34 cellular contexts compared by ENCODE assay signal in the genomic region with DNA sequence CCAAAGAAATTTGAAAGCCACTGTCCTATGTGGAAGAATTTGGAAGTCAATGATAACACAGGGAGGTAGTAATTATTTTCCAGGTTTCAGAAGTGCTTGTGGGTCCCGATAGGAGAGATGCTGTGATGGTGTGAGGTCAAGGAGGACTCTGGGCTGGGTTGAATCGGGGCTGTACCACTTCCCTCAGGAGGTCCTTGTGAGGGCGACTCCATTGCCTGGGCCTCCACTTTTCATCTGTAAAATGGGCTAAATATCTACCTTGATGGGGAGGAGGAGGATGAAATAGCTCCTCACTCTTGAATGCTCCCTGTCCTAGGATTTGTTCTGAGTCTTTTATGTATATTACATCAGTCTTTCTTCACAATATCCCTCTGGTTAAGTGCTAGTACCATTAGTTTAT. TPM values are rescaled to one million over a fixed set of nuclear protein-coding genes. Genes with fewer than 3 reads are reported as not detected.
"Had no signal": no experiment of that assay in that cellular context is flagged by ENCODE, and none has a peak within 500 bp of the region (broad histone marks: within the 10 kb centered on the region; RNA-seq: fewer than 3 reads in every experiment).

No MANE protein-coding gene starts in this region.

- H3K36me3 ChIP-seq: adrenal gland, brain microvascular endothelial cell, breast epithelium had no signal

- H3K27me3 Mint-ChIP-seq: activated B cell treated with CpG ODN at 0.5 μM for 24 hours; activated CD4-positive, alpha-beta memory T cell treated with anti-CD3 and anti-CD28 coated beads for 36 hours; activated CD4-positive, alpha-beta T cell treated with anti-CD3 and anti-CD28 coated beads, Interleukin-2, amount 10 ng/mL, durations not matched to agents 24 days and 14 days; activated CD8-positive, alpha-beta T cell treated with anti-CD3 and anti-CD28 coated beads for 36 hours; activated naive CD8-positive, alpha-beta T cell treated with anti-CD3 and anti-CD28 coated beads for 36 hours; activated T-helper 17 cell treated with anti-CD3 and anti-CD28 coated beads, Interleukin-2, amount 50 U/mL, for 72 hours had no signal

- H3K27ac ChIP-seq: adrenal gland, body of pancreas, brain microvascular endothelial cell, breast epithelium, VCaP had no signal

- H3K9me3 ChIP-seq: adrenal gland, body of pancreas, breast epithelium had no signal

- H3K4me1 ChIP-seq: adrenal gland, breast epithelium had no signal

- H3K27ac Mint-ChIP-seq: activated B cell treated with CpG ODN at 0.5 μM for 24 hours; activated CD4-positive, alpha-beta memory T cell treated with anti-CD3 and anti-CD28 coated beads for 36 hours; activated CD4-positive, alpha-beta T cell treated with anti-CD3 and anti-CD28 coated beads, Interleukin-2, amount 10 ng/mL, durations not matched to agents 24 days and 14 days; activated CD8-positive, alpha-beta T cell treated with anti-CD3 and anti-CD28 coated beads for 36 hours; activated naive CD4-positive, alpha-beta T cell treated with anti-CD3 and anti-CD28 coated beads for 36 hours; activated naive CD4-positive, alpha-beta T cell treated with anti-CD3 and anti-CD28 coated beads, Interleukin-2, amount 50 U/mL, for 72 hours; activated naive CD8-positive, alpha-beta T cell treated with anti-CD3 and anti-CD28 coated beads for 36 hours; activated T-cell treated with anti-CD3 and anti-CD28 coated beads, Interleukin-2, amount 50 U/mL, for 72 hours; activated T-helper 1 cell treated with anti-CD3 and anti-CD28 coated beads, Interleukin-12 subunit alpha, Interleukin-12 subunit beta, Interleukin-2, Interleukin-4 antibody, amounts not matched to agents 30 ng/mL and 10 ng/mL and 1 ng/mL, durations not matched to agents 14 hours and 24 hours and 36 hours; activated T-helper 17 cell treated with anti-CD3 and anti-CD28 coated beads, Interleukin-2, amount 50 U/mL, for 72 hours; T-helper 1 cell treated with Interleukin-12 subunit alpha and Interleukin-12 subunit beta and Interleukin-4 antibody, amounts not matched to agents 30 μg/mL and 1 μg/mL, for 36 hours; T-helper 2 cell treated with Interferon-gamma antibody and Interleukin-4, amounts not matched to agents 5 μg/mL and 100 μg/mL, for 36 hours had no signal

- DNase-seq: activated B cell treated with CpG ODN at 0.5 μM for 24 hours; activated CD4-positive, alpha-beta memory T cell treated with anti-CD3 and anti-CD28 coated beads for 36 hours; activated CD4-positive, alpha-beta T cell treated with anti-CD3 and anti-CD28 coated beads for 4 hours; activated CD4-positive, alpha-beta T cell treated with anti-CD3 and anti-CD28 coated beads, Interleukin-2, amount 10 ng/mL, durations not matched to agents 24 days and 14 days; activated CD4-positive, alpha-beta T cell treated with anti-CD3 and anti-CD28 coated beads, Interleukin-2, amount 50 U/mL, for 1 hour; activated CD4-positive, alpha-beta T cell treated with anti-CD3 and anti-CD28 coated beads, Interleukin-2, amount 50 U/mL, for 4 hours; activated CD4-positive, CD25-positive, alpha-beta regulatory T cell treated with anti-CD3 and anti-CD28 coated beads, Interleukin-2, amount 50 U/mL, for 72 hours; activated CD8-positive, alpha-beta memory T cell treated with anti-CD3 and anti-CD28 coated beads, Interleukin-2, amount 50 U/mL, for 4 hours; activated CD8-positive, alpha-beta T cell treated with anti-CD3 and anti-CD28 coated beads for 36 hours; activated effector memory CD4-positive, alpha-beta T cell treated with anti-CD3 and anti-CD28 coated beads, Interleukin-2, amount 50 U/mL, for 16 hours; activated gamma-delta T cell treated with Interleukin-2 at 50 U/mL for 16 hours; activated naive CD4-positive, alpha-beta T cell; activated naive CD4-positive, alpha-beta T cell treated with anti-CD3 and anti-CD28 coated beads for 36 hours; activated naive CD4-positive, alpha-beta T cell treated with anti-CD3 and anti-CD28 coated beads, Interleukin-2, amount 50 U/mL, for 16 hours; activated naive CD8-positive, alpha-beta T cell treated with anti-CD3 and anti-CD28 coated beads for 36 hours; activated T-cell treated with anti-CD3 and anti-CD28 coated beads for 4 hours; activated T-cell treated with anti-CD3 and anti-CD28 coated beads, Interleukin-2, amount 50 U/mL, for 1 hour; activated T-cell treated with anti-CD3 and anti-CD28 coated beads, Interleukin-2, amount 50 U/mL, for 4 hours; activated T-cell treated with anti-CD3 and anti-CD28 coated beads, Interleukin-2, amount 50 U/mL, for 72 hours; adrenal gland; amniotic stem cell; body of pancreas; brain microvascular endothelial cell; central memory CD4-positive, alpha-beta T cell; T-helper 1 cell; T-helper 2 cell; T-helper 9 cell had no signal

- H3K9me3 Mint-ChIP-seq: activated B cell treated with CpG ODN at 0.5 μM for 24 hours; activated CD4-positive, alpha-beta memory T cell treated with anti-CD3 and anti-CD28 coated beads for 36 hours; activated CD4-positive, alpha-beta T cell treated with anti-CD3 and anti-CD28 coated beads, Interleukin-2, amount 10 ng/mL, durations not matched to agents 24 days and 14 days; activated CD8-positive, alpha-beta T cell treated with anti-CD3 and anti-CD28 coated beads for 36 hours; activated naive CD4-positive, alpha-beta T cell treated with anti-CD3 and anti-CD28 coated beads for 36 hours; activated naive CD8-positive, alpha-beta T cell treated with anti-CD3 and anti-CD28 coated beads for 36 hours; activated T-cell treated with anti-CD3 and anti-CD28 coated beads, Interleukin-2, amount 50 U/mL, for 4 hours; activated T-cell treated with anti-CD3 and anti-CD28 coated beads, Interleukin-2, amount 50 U/mL, for 72 hours; activated T-helper 17 cell treated with anti-CD3 and anti-CD28 coated beads, Interleukin-2, amount 50 U/mL, for 72 hours; T-helper 1 cell treated with Interleukin-12 subunit alpha and Interleukin-12 subunit beta and Interleukin-4 antibody, amounts not matched to agents 30 μg/mL and 1 μg/mL, for 36 hours had no signal

- H3K27me3 ChIP-seq: adrenal gland, body of pancreas, brain microvascular endothelial cell, breast epithelium had no signal

- H3K4me1 Mint-ChIP-seq: activated CD4-positive, alpha-beta T cell treated with anti-CD3 and anti-CD28 coated beads, Interleukin-2, amount 10 ng/mL, durations not matched to agents 24 days and 14 days; activated naive CD8-positive, alpha-beta T cell treated with anti-CD3 and anti-CD28 coated beads for 36 hours; activated T-helper 17 cell treated with anti-CD3 and anti-CD28 coated beads, Interleukin-2, amount 50 U/mL, for 72 hours had no signal

- H3K36me3 Mint-ChIP-seq: activated CD4-positive, alpha-beta memory T cell treated with anti-CD3 and anti-CD28 coated beads for 36 hours; activated naive CD4-positive, alpha-beta T cell treated with anti-CD3 and anti-CD28 coated beads, Interleukin-2, amount 50 U/mL, for 72 hours; activated naive CD8-positive, alpha-beta T cell treated with anti-CD3 and anti-CD28 coated beads for 36 hours had no signal

- H3K4me3 Mint-ChIP-seq: activated B cell treated with CpG ODN at 0.5 μM for 24 hours; activated CD4-positive, alpha-beta memory T cell treated with anti-CD3 and anti-CD28 coated beads for 36 hours; activated CD4-positive, alpha-beta T cell treated with anti-CD3 and anti-CD28 coated beads, Interleukin-2, amount 10 ng/mL, durations not matched to agents 24 days and 14 days; activated CD8-positive, alpha-beta T cell treated with anti-CD3 and anti-CD28 coated beads for 36 hours; activated naive CD4-positive, alpha-beta T cell treated with anti-CD3 and anti-CD28 coated beads for 36 hours; activated naive CD8-positive, alpha-beta T cell treated with anti-CD3 and anti-CD28 coated beads for 36 hours; activated T-cell treated with anti-CD3 and anti-CD28 coated beads, Interleukin-2, amount 50 U/mL, for 4 hours; activated T-cell treated with anti-CD3 and anti-CD28 coated beads, Interleukin-2, amount 50 U/mL, for 72 hours; activated T-helper 1 cell treated with anti-CD3 and anti-CD28 coated beads, Interleukin-12 subunit alpha, Interleukin-12 subunit beta, Interleukin-2, Interleukin-4 antibody, amounts not matched to agents 30 ng/mL and 10 ng/mL and 1 ng/mL, durations not matched to agents 14 hours and 24 hours and 36 hours; activated T-helper 17 cell treated with anti-CD3 and anti-CD28 coated beads, Interleukin-2, amount 50 U/mL, for 72 hours; T-helper 1 cell treated with Interleukin-12 subunit alpha and Interleukin-12 subunit beta and Interleukin-4 antibody, amounts not matched to agents 30 μg/mL and 1 μg/mL, for 36 hours; T-helper 2 cell treated with Interferon-gamma antibody and Interleukin-4, amounts not matched to agents 5 μg/mL and 100 μg/mL, for 36 hours had no signal

- H3K4me3 ChIP-seq: adrenal gland, body of pancreas, breast epithelium had no signal

RNA-seq across cellular contexts. Expression of a gene that starts 59.0 kb away (rescaled TPM):
- total RNA-seq: activated CD4-positive, alpha-beta memory T cell treated with anti-CD3 and anti-CD28 coated beads for 36 hours; activated CD4-positive, alpha-beta T cell treated with anti-CD3 and anti-CD28 coated beads, Interleukin-2, amount 10 ng/mL, durations not matched to agents 24 days and 14 days; activated CD8-positive, alpha-beta T cell treated with anti-CD3 and anti-CD28 coated beads for 36 hours; activated naive CD4-positive, alpha-beta T cell treated with anti-CD3 and anti-CD28 coated beads for 36 hours; activated naive CD8-positive, alpha-beta T cell treated with anti-CD3 and anti-CD28 coated beads for 36 hours had no signal
